1 cellular context compared by ENCODE assay signal in genomic region chr10:80271416-80271815, GRCh38.
TF ChIP-seq lines count a peak whose summit lies in the region.

No MANE protein-coding gene starts in this region.

TF ChIP-seq in K562, 482 proteins besides CTCF, POLR2A, EP300 and RAD21 (continued from another document):
- TF ChIP-seq ZBTB34 (CRISPR knock-in tag; IDR thresholded peaks at IDR 0.05) (no peak), ZNF408 (CRISPR knock-in tag; IDR thresholded peaks at IDR 0.05; ENCODE audit: low read depth) (no peak)
